In the genomic region with DNA sequence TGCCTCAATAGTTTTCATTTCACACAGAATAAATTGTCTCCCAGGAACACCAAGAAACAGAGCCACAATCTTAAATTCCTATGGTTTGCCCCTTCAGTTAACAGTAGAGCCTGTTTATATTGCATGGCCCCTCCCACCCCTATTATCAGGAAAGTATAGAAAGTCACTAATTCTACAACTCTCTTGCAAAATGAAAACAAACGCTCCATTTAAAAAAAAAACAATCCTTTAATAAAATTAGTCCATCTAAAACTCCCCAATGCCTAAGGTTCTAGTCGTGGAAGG, we compare ENCODE assay signal across 8 cellular contexts. TPM values are rescaled to one million over a fixed set of nuclear protein-coding genes. Genes with fewer than 3 reads are reported as not detected.
A peak's percentile ranks its signal among the peaks of the same experiment; 100 is the strongest.
DNase-seq lines count a peak whose midpoint lies in the region; ATAC-seq, FAIRE-seq and TF ChIP-seq lines count a peak whose summit lies in the region.

No MANE protein-coding gene starts in this region.

- H3K9ac ChIP-seq in OCI-LY1 (ENCODE audit: low read length) (peak overlapping the region; percentile 100), H1 (replicated peaks in 1 of 4; ENCODE audit: extremely low read depth in 1 of 4, low read depth in 3 of 4, low read length in 3 of 4) (peak overlapping the region; percentile 89 to 98 (median 95))

- POLR2A ChIA-PET in H1 (lab: Charles Lee; ENCODE audit: partially characterized antibody), result interaction anchor here (0.7 to 8.6 kb wide), 22 partner anchors 8 to 238 kb away, joined by 3 to 141 read pairs (median 10); a partner anchor contains a TSS

- H3K9me3 ChIP-seq in OCI-LY1 (ENCODE audit: low read length), result no peaks in the 10 kb centered on the region
- no peaks in the 10 kb centered on the region for H3K9me3 ChIP-seq in H1 (ENCODE audit: insufficient read depth in 2 of 2, low read depth in 1 of 2, low read length in 1 of 2)
- H3K9me3 ChIP-seq in neuron (ENCODE audit: low read length), result no peaks in the 10 kb centered on the region

- no peak overlapping the region for H3K14ac ChIP-seq in H1 (ENCODE audit: insufficient read length)

- no peak overlapping the region for H2BK12ac ChIP-seq in H1 (ENCODE audit: low read depth, low read length)

- intact Hi-C loops in CD14-positive monocyte (cut with micrococcal nuclease), result loop anchor here (10.0 kb wide), 1 partner anchor 101 kb away; no protein-coding TSS in a partner anchor

- no peak overlapping the region for H2BK5ac ChIP-seq in H1 (ENCODE audit: low read depth, low read length)

- peaks cover 2% of the 10 kb centered on the region; the same call in 1 of the 2 replicates for H3K23me2 ChIP-seq in H1 (ENCODE audit: low read depth, low read length)

- peaks cover 8% of the 10 kb centered on the region for H3K79me1 ChIP-seq in H1 (ENCODE audit: low read depth, low read length)

- H2BK15ac ChIP-seq in H1 (ENCODE audit: low read length), result no peak overlapping the region

- WGBS in H1 (ENCODE audit: extremely low coverage in 1 of 2, insufficient coverage in 1 of 2, insufficient read length in 1 of 2, insufficient replicate concordance in 2 of 2, low coverage in 1 of 2, low lambda C conversion rate in 2 of 2, missing lambda C conversion rate in 1 of 2), 2 experiments, result 2% methylated on average over 2 of the region's 2 CpGs; no CpG with 5 or more reads in 1 of the 2 experiments

- H3K18ac ChIP-seq in H1 (ENCODE audit: extremely low read depth, low read length), result no peak overlapping the region

- no peak for DNase-seq in CD14-positive monocyte (ENCODE audit: low spot score)
- no peak for DNase-seq in H1 (ENCODE audit: low read depth in 1 of 2, low spot score in 2 of 2)
- DNase-seq in NCI-H1694 (lab: John Stamatoyannopoulos, UW), result no peak
- no peak for DNase-seq in stimulated activated CD4-positive, alpha-beta T cell treated with anti-CD3 and anti-CD28 coated beads, Interleukin-4, amount 100 ng/mL, for 4 hours

- H3K4me1 ChIP-seq in OCI-LY1 (ENCODE audit: insufficient read depth, low read length, severe bottlenecking), result peaks cover 36% of the 10 kb centered on the region
- H3K4me1 ChIP-seq in H1 (replicated peaks in 1 of 4; ENCODE audit: control insufficient read depth in 3 of 4, insufficient read depth in 4 of 4, low read length in 3 of 4), result peaks cover 0 to 13% (median 3%) of the 10 kb centered on the region in 4 experiments; a peak in 5 of 7 replicates
- peaks cover 25% of the 10 kb centered on the region for H3K4me1 ChIP-seq in neuron (ENCODE audit: insufficient read depth, low read length)

- H3K56ac ChIP-seq in H1 (replicated peaks; ENCODE audit: insufficient read length, low read depth, low read length), result no peak overlapping the region

- peak overlapping the region; percentile 87 to 88 for H3K4me3 Mint-ChIP-seq in CD14-positive monocyte

- no peak overlapping the region for H4K5ac ChIP-seq in H1 (ENCODE audit: insufficient read length, low read depth, low read length)

- peaks cover 27 to 35% of the 10 kb centered on the region in 2 donors for H3K36me3 Mint-ChIP-seq in CD14-positive monocyte

- peak overlapping the region in 6 of 7 donors; percentile 71 to 87 (median 83) for H3K27ac Mint-ChIP-seq in CD14-positive monocyte

- H2AFZ ChIP-seq in OCI-LY1 (ENCODE audit: low read length) (no peak overlapping the region), H1 (ENCODE audit: low read length) (no peak overlapping the region), neuron (ENCODE audit: low read depth, low read length) (no peak overlapping the region)

- H2BK20ac ChIP-seq in H1 (ENCODE audit: low read length), result no peak overlapping the region

- H3K27ac ChIP-seq in OCI-LY1 (ENCODE audit: low read depth, low read length, poor library complexity, severe bottlenecking), result peak overlapping the region; percentile 86
- H3K27ac ChIP-seq in H1 (ENCODE audit: low read depth, low read length), result no peak overlapping the region

- FAIRE-seq in H1 (lab: Jason Lieb, UNC), result no peak

- no peak overlapping the region for H4K8ac ChIP-seq in H1 (ENCODE audit: extremely low read depth, insufficient read depth, low read length)

- H3K4ac ChIP-seq in H1 (replicated peaks; ENCODE audit: insufficient read length, low read depth, low read length), result no peak overlapping the region

- H3K27me3 ChIP-seq in OCI-LY1 (ENCODE audit: insufficient read depth, low read length) (no peaks in the 10 kb centered on the region), H1 (replicated peaks in 1 of 4; ENCODE audit: control insufficient read depth in 3 of 4, extremely low read depth in 1 of 4, insufficient read depth in 3 of 4, low read length in 3 of 4) (no peaks in the 10 kb centered on the region), neuron (ENCODE audit: insufficient read depth, low read length) (no peaks in the 10 kb centered on the region)

- TF ChIP-seq EP300 in H1 (IDR thresholded peaks at IDR 0.05; ENCODE audit: borderline replicate concordance in 1 of 2, low read depth in 2 of 2, low read length in 2 of 2), result no peak

- no peaks in the 10 kb centered on the region for H3K9me2 ChIP-seq in OCI-LY1 (ENCODE audit: low read depth, low read length)

- H3K4me3 ChIP-seq in OCI-LY1 (ENCODE audit: low read depth, low read length, poor library complexity, severe bottlenecking), result peak overlapping the region; percentile 100
- H3K4me3 ChIP-seq in H1 (ENCODE audit: extremely low read depth in 1 of 4, insufficient read depth in 2 of 4, low read depth in 3 of 4, low read length in 4 of 4), result peak overlapping the region; percentile 85 to 97 (median 92)
- H3K4me3 ChIP-seq in neuron (ENCODE audit: low read length), result peak overlapping the region; percentile 63

- no peak for TF ChIP-seq CTCF in CD14-positive monocyte (IDR thresholded peaks at IDR 0.05)
- no peak for TF ChIP-seq CTCF in OCI-LY1 (IDR thresholded peaks at IDR 0.05; ENCODE audit: low read length)
- no peak for TF ChIP-seq CTCF in H1 (IDR thresholded peaks at IDR 0.05; ENCODE audit: control extremely low read depth in 1 of 3, insufficient read depth in 1 of 3, low read depth in 1 of 3, low read length in 3 of 3)

- H4K20me1 ChIP-seq in OCI-LY1 (ENCODE audit: insufficient read depth, low read length) (no peaks in the 10 kb centered on the region), H1 (replicated peaks in 1 of 2; ENCODE audit: control insufficient read depth in 1 of 2, insufficient read depth in 2 of 2, low read length in 2 of 2) (peaks cover 16 to 18% of the 10 kb centered on the region in 2 experiments)

- no peak overlapping the region for H4K91ac ChIP-seq in H1 (replicated peaks; ENCODE audit: insufficient read length, low read length)

- H3K36me3 ChIP-seq in OCI-LY1 (ENCODE audit: insufficient read depth, low read length) (peaks cover 72% of the 10 kb centered on the region), H1 (ENCODE audit: control insufficient read depth in 2 of 4, insufficient read depth in 4 of 4, low read length in 3 of 4) (peaks cover 8 to 62% (median 30%) of the 10 kb centered on the region in 4 experiments; a peak in 6 of 8 replicates), neuron (ENCODE audit: insufficient read depth, low read length) (peaks cover 40% of the 10 kb centered on the region)

- ATAC-seq in HG02870 (IDR thresholded peaks at IDR 0.05; ENCODE audit: unreplicated experiment), result no peak
- ATAC-seq in HG03139 (IDR thresholded peaks at IDR 0.05; ENCODE audit: unreplicated experiment), result no peak

- H3K27me3 Mint-ChIP-seq in CD14-positive monocyte (ENCODE audit: low read depth in 3 of 3), result peaks cover 0 to 1% (median 0%) of the 10 kb centered on the region in 3 donors

- H3K4me1 Mint-ChIP-seq in CD14-positive monocyte, result peaks cover 45% of the 10 kb centered on the region

- no peak for TF ChIP-seq RAD21 in H1 (IDR thresholded peaks at IDR 0.05 in 1 of 2, conservative IDR thresholded peaks at IDR 0.05 in 1 of 2; ENCODE audit: low read depth in 2 of 2, low read length in 2 of 2)

- peaks cover 18% of the 10 kb centered on the region for H3K79me2 ChIP-seq in OCI-LY1 (ENCODE audit: insufficient read depth, low read length)
- H3K79me2 ChIP-seq in H1 (ENCODE audit: control insufficient read depth in 1 of 2, insufficient read depth in 2 of 2, low read length in 2 of 2), result peaks cover 18 to 32% of the 10 kb centered on the region in 2 experiments

- TF ChIP-seq POLR2A in H1 (IDR thresholded peaks at IDR 0.05; ENCODE audit: control extremely low read depth in 1 of 2, low read depth in 2 of 2, low read length in 2 of 2), result peak in 1 of 2 experiments; percentile 5; a peak in 1 of 3 replicates

- H2AK5ac ChIP-seq in H1 (ENCODE audit: low read depth, low read length), result no peak overlapping the region

- peaks cover 3% of the 10 kb centered on the region for H3F3A ChIP-seq in OCI-LY1 (ENCODE audit: insufficient read depth, low read length)

- CTCF ChIA-PET in H1 (lab: Charles Lee; ENCODE audit: partially characterized antibody), result interaction anchor here (0.6 to 1.2 kb wide), 3 partner anchors 40 to 224 kb away, joined by 3 to 5 read pairs (median 4); a partner anchor contains a TSS

- H3K9me3 Mint-ChIP-seq in CD14-positive monocyte, result no peaks in the 10 kb centered on the region

- H3K23ac ChIP-seq in H1 (ENCODE audit: insufficient read length), result no peak overlapping the region

- no peak overlapping the region for H2BK120ac ChIP-seq in H1 (replicated peaks; ENCODE audit: low read depth, low read length)

- peak overlapping the region; percentile 97 for H3K4me2 ChIP-seq in OCI-LY1 (ENCODE audit: low read length)
- H3K4me2 ChIP-seq in H1 (ENCODE audit: insufficient read depth in 1 of 2, low read depth in 2 of 2, low read length in 2 of 2), result peak overlapping the region; percentile 95 to 96

RNA-seq across cellular contexts. Expression of a gene that starts 8.0 kb away (rescaled TPM):
- polyA plus RNA-seq in CD14-positive monocyte, result 10 to 100 TPM; 37.0 to 39.7 TPM
- 59.8 and 62.9 TPM in 2 replicates for total RNA-seq in H1 (2021; fragmentation: NEBNext Ultra II Directional; extraction: Animal tissue kit (Norgen Biotek cat#: 25700))
- 207 and 236 TPM in 2 replicates for polyA plus RNA-seq in H1 (2011; rRNA removed)
- polyA plus RNA-seq in H1 (2011; cell fraction: cytosol; rRNA removed), result 120 TPM
- 164 TPM for polyA plus RNA-seq in H1 (2011; cell fraction: nucleus; rRNA removed)
- polyA plus RNA-seq in H1 (2012, experiment 1 of 2), result 53.0 to 62.4 TPM (median 60.8 TPM) in 4 replicates
- polyA plus RNA-seq in H1 (2012, experiment 2 of 2), result 65.1 TPM
- 100 TPM for polyA plus RNA-seq in H1 (2013, experiment 1 of 2)
- 99.2 TPM for polyA plus RNA-seq in H1 (2013, experiment 2 of 2)
- polyA minus RNA-seq in H1 (2011; rRNA and poly(A)+ RNA removed), result 125 and 138 TPM in 2 replicates
- polyA minus RNA-seq in H1 (2011; cell fraction: cytosol; rRNA and poly(A)+ RNA removed), result 43.4 TPM
- 64.8 TPM for polyA minus RNA-seq in H1 (2011; cell fraction: nucleus; rRNA and poly(A)+ RNA removed)

RNA-seq across cellular contexts. Expression of a gene that starts 8.9 kb away (rescaled TPM):
- polyA plus RNA-seq in CD14-positive monocyte (10 to 100 TPM; 25.2 to 26.4 TPM), H1 (2011; rRNA removed) (104 and 109 TPM in 2 replicates)
- 65.5 and 69.3 TPM in 2 replicates for total RNA-seq in H1 (2021; fragmentation: NEBNext Ultra II Directional; extraction: Animal tissue kit (Norgen Biotek cat#: 25700))
- 123 TPM for polyA plus RNA-seq in H1 (2011; cell fraction: cytosol; rRNA removed)
- 128 TPM for polyA plus RNA-seq in H1 (2011; cell fraction: nucleus; rRNA removed)
- 65.2 to 89.7 TPM (median 83.7 TPM) in 4 replicates for polyA plus RNA-seq in H1 (2012, experiment 1 of 2)
- 110 TPM for polyA plus RNA-seq in H1 (2012, experiment 2 of 2)
- polyA plus RNA-seq in H1 (2013, experiment 1 of 2), result 45.1 TPM
- 44.1 TPM for polyA plus RNA-seq in H1 (2013, experiment 2 of 2)
- polyA minus RNA-seq in H1 (2011; rRNA and poly(A)+ RNA removed), result 78.6 and 79.0 TPM in 2 replicates
- 51.2 TPM for polyA minus RNA-seq in H1 (2011; cell fraction: cytosol; rRNA and poly(A)+ RNA removed)
- 44.6 TPM for polyA minus RNA-seq in H1 (2011; cell fraction: nucleus; rRNA and poly(A)+ RNA removed)

RNA-seq across cellular contexts. Expression of a gene that starts 13.5 kb away (rescaled TPM):
- 1 to 10 TPM; 3.8 to 6.4 TPM for polyA plus RNA-seq in CD14-positive monocyte
- total RNA-seq in H1 (2021; fragmentation: NEBNext Ultra II Directional; extraction: Animal tissue kit (Norgen Biotek cat#: 25700)), result 3.3 and 4.0 TPM in 2 replicates
- polyA plus RNA-seq in H1 (2011; rRNA removed), result 2.5 and 3.4 TPM in 2 replicates
- 2.4 TPM for polyA plus RNA-seq in H1 (2011; cell fraction: cytosol; rRNA removed)
- polyA plus RNA-seq in H1 (2011; cell fraction: nucleus; rRNA removed), result 10.6 TPM
- 2.4 to 3.1 TPM (median 2.9 TPM) in 4 replicates for polyA plus RNA-seq in H1 (2012, experiment 1 of 2)
- polyA plus RNA-seq in H1 (2012, experiment 2 of 2), result 1.8 TPM
- polyA plus RNA-seq in H1 (2013, experiment 1 of 2), result 3.9 TPM
- polyA plus RNA-seq in H1 (2013, experiment 2 of 2), result 3.4 TPM
- polyA minus RNA-seq in H1 (2011; rRNA and poly(A)+ RNA removed), result 2.8 and 3.4 TPM in 2 replicates
- polyA minus RNA-seq in H1 (2011; cell fraction: cytosol; rRNA and poly(A)+ RNA removed), result 3.7 TPM
- polyA minus RNA-seq in H1 (2011; cell fraction: nucleus; rRNA and poly(A)+ RNA removed), result 4.6 TPM

RNA-seq across cellular contexts. Expression of a gene that starts 26.0 kb away (rescaled TPM):
- polyA plus RNA-seq in CD14-positive monocyte (10 to 100 TPM; 43.3 to 56.6 TPM), H1 (2011; rRNA removed) (13.1 and 14.8 TPM in 2 replicates)
- total RNA-seq in H1 (2021; fragmentation: NEBNext Ultra II Directional; extraction: Animal tissue kit (Norgen Biotek cat#: 25700)), result 15.5 and 16.6 TPM in 2 replicates
- polyA plus RNA-seq in H1 (2011; cell fraction: cytosol; rRNA removed), result 13.1 TPM
- 35.9 TPM for polyA plus RNA-seq in H1 (2011; cell fraction: nucleus; rRNA removed)
- polyA plus RNA-seq in H1 (2012, experiment 1 of 2), result 26.0 to 28.1 TPM (median 27.0 TPM) in 4 replicates
- 18.7 TPM for polyA plus RNA-seq in H1 (2012, experiment 2 of 2)
- 18.1 TPM for polyA plus RNA-seq in H1 (2013, experiment 1 of 2)
- polyA plus RNA-seq in H1 (2013, experiment 2 of 2), result 15.6 TPM
- polyA minus RNA-seq in H1 (2011; rRNA and poly(A)+ RNA removed), result 16.9 and 23.9 TPM in 2 replicates
- polyA minus RNA-seq in H1 (2011; cell fraction: cytosol; rRNA and poly(A)+ RNA removed), result 8.8 TPM
- polyA minus RNA-seq in H1 (2011; cell fraction: nucleus; rRNA and poly(A)+ RNA removed), result 13.5 TPM

RNA-seq across cellular contexts. Expression of a gene that starts 27.8 kb away (rescaled TPM):
- polyA plus RNA-seq in CD14-positive monocyte (1 to 10 TPM; 8.0 to 8.6 TPM), H1 (2011; rRNA removed) (37.3 and 41.2 TPM in 2 replicates)
- 35.0 and 36.6 TPM in 2 replicates for total RNA-seq in H1 (2021; fragmentation: NEBNext Ultra II Directional; extraction: Animal tissue kit (Norgen Biotek cat#: 25700))
- polyA plus RNA-seq in H1 (2011; cell fraction: cytosol; rRNA removed), result 42.7 TPM
- polyA plus RNA-seq in H1 (2011; cell fraction: nucleus; rRNA removed), result 75.6 TPM
- polyA plus RNA-seq in H1 (2012, experiment 1 of 2), result 21.7 to 33.1 TPM (median 27.9 TPM) in 4 replicates
- polyA plus RNA-seq in H1 (2012, experiment 2 of 2), result 15.8 TPM
- 21.5 TPM for polyA plus RNA-seq in H1 (2013, experiment 1 of 2)
- 19.9 TPM for polyA plus RNA-seq in H1 (2013, experiment 2 of 2)
- polyA minus RNA-seq in H1 (2011; rRNA and poly(A)+ RNA removed), result 55.7 and 67.4 TPM in 2 replicates
- polyA minus RNA-seq in H1 (2011; cell fraction: cytosol; rRNA and poly(A)+ RNA removed), result 22.5 TPM
- polyA minus RNA-seq in H1 (2011; cell fraction: nucleus; rRNA and poly(A)+ RNA removed), result 48.1 TPM
